2 cellular contexts compared by ENCODE assay signal in genomic region chr21:44199997-44200396, GRCh38. TPM values are rescaled to one million over a fixed set of nuclear protein-coding genes. Genes with fewer than 3 reads are reported as not detected.
"Had no signal": no experiment of that assay in that cellular context is flagged by ENCODE, and none has a peak within 500 bp of the region (broad histone marks: within the 10 kb centered on the region; RNA-seq: fewer than 3 reads in every experiment).

No MANE protein-coding gene starts in this region.

RNA-seq across cellular contexts. Expression of gene ICOSLG, which starts 40.7 kb away (rescaled TPM):
- total RNA-seq: osteoblast had no signal
- polyA plus RNA-seq: immature natural killer cell had no signal
